ENCODE assay signal across 8 cellular contexts in genomic region chr5:38453506-38453905, GRCh38.
A peak's percentile ranks its signal among the peaks of the same experiment; 100 is the strongest.
DNase-seq lines count a peak whose midpoint lies in the region; ATAC-seq and TF ChIP-seq lines count a peak whose summit lies in the region.

No MANE protein-coding gene starts in this region.

- H3K36me3 Mint-ChIP-seq in effector memory CD8-positive, alpha-beta T cell (ENCODE audit: insufficient read depth): peaks cover 7% of the 10 kb centered on the region
- H3K36me3 Mint-ChIP-seq in Caco-2 (ENCODE audit: insufficient read depth, unreplicated experiment): no peaks in the 10 kb centered on the region

- H3K4me1 ChIP-seq in breast epithelium (no peaks in the 10 kb centered on the region), Caco-2 (no peaks in the 10 kb centered on the region)

- H3K4me3 ChIP-seq in breast epithelium (no peak overlapping the region), Caco-2 (ENCODE audit: low read depth, low read length) (no peak overlapping the region)

- POLR2A ChIA-PET in Caco-2 (lab: Charles Lee): no interaction called here

- no peaks in the 10 kb centered on the region for H3K36me3 ChIP-seq in breast epithelium
- no peaks in the 10 kb centered on the region for H3K36me3 ChIP-seq in Caco-2 (ENCODE audit: control insufficient read depth, insufficient read depth, low read length)

- peaks cover 61 to 77% of the 10 kb centered on the region in 2 donors for H3K27me3 Mint-ChIP-seq in effector memory CD8-positive, alpha-beta T cell
- H3K27me3 Mint-ChIP-seq in Caco-2 (ENCODE audit: insufficient read depth, unreplicated experiment): no peaks in the 10 kb centered on the region

- TF ChIP-seq POLR2A in breast epithelium (IDR thresholded peaks at IDR 0.05): no peak

- H3K27me3 ChIP-seq in breast epithelium: no peaks in the 10 kb centered on the region
- no peaks in the 10 kb centered on the region for H3K27me3 ChIP-seq in Caco-2 (replicated peaks; ENCODE audit: control insufficient read depth, insufficient read depth, low read length)

- H3K27ac ChIP-seq in breast epithelium: no peak overlapping the region

- CTCF ChIA-PET in Caco-2 (lab: Charles Lee): interaction anchor here (1.1 kb wide), 1 partner anchor 12 kb away, joined by 3 read pairs; no protein-coding TSS in a partner anchor

- H3K4me1 Mint-ChIP-seq in effector memory CD8-positive, alpha-beta T cell (ENCODE audit: low read depth in 2 of 2): peaks cover 30 to 47% of the 10 kb centered on the region in 2 donors
- no peaks in the 10 kb centered on the region for H3K4me1 Mint-ChIP-seq in Caco-2 (ENCODE audit: low read depth, unreplicated experiment)

- no peaks in the 10 kb centered on the region for H3K9me3 Mint-ChIP-seq in effector memory CD8-positive, alpha-beta T cell
- H3K9me3 Mint-ChIP-seq in Caco-2 (ENCODE audit: unreplicated experiment): no peaks in the 10 kb centered on the region

- no peak for TF ChIP-seq CTCF in breast epithelium (IDR thresholded peaks at IDR 0.05)
- no peak for TF ChIP-seq CTCF in Caco-2 (IDR thresholded peaks at IDR 0.05; ENCODE audit: insufficient read depth in 1 of 2, low read depth in 1 of 2, low read length in 1 of 2, severe bottlenecking in 1 of 2, unreplicated experiment in 1 of 2)

- intact Hi-C loops in breast epithelium (cut with DNase I; ENCODE audit: low total_unique reads) (no loop called here), Caco-2 (cut with micrococcal nuclease; ENCODE audit: unreplicated experiment) (no loop called here)

- peak overlapping the region; percentile 60 to 67 for H3K4me3 Mint-ChIP-seq in effector memory CD8-positive, alpha-beta T cell
- no peak overlapping the region for H3K4me3 Mint-ChIP-seq in Caco-2 (ENCODE audit: unreplicated experiment)

- H3K9me3 ChIP-seq in breast epithelium (no peaks in the 10 kb centered on the region), Caco-2 (no peaks in the 10 kb centered on the region)

- peak; percentile 84 for DNase-seq in SIG-M5 treated with dmso at 0.1 percent for 504 hours (lab: John Stamatoyannopoulos, UW; ENCODE audit: unreplicated experiment)
- DNase-seq in effector memory CD8-positive, alpha-beta T cell: peak; percentile 55 to 56 (median 56)
- DNase-seq in breast epithelium (ENCODE audit: low spot score in 2 of 2): no peak
- DNase-seq in NCI-H146 (lab: John Stamatoyannopoulos, UW): no peak
- DNase-seq in Caco-2: no peak
- no peak for DNase-seq in DMS53 (lab: John Stamatoyannopoulos, UW)

- no TSS peak for BruUV-seq in Caco-2 (replicated peaks; lab: Mats Ljungman, UMichigan)

- peak overlapping the region; percentile 74 to 85 for H3K27ac Mint-ChIP-seq in effector memory CD8-positive, alpha-beta T cell
- no peak overlapping the region for H3K27ac Mint-ChIP-seq in Caco-2 (ENCODE audit: unreplicated experiment)

- ATAC-seq in GM18907 (IDR thresholded peaks at IDR 0.05; ENCODE audit: unreplicated experiment) (peak; percentile 98), HG02885 (IDR thresholded peaks at IDR 0.05; ENCODE audit: poor library complexity, unreplicated experiment) (peak; percentile 99)
- ATAC-seq in effector memory CD8-positive, alpha-beta T cell (replicated peaks): peak; percentile 94

Comparison
In these comparisons a context has a peak if more than half of its experiments do, and no peak if none do; other contexts are left out.
1. DNase-seq: peak in SIG-M5 treated with dmso at 0.1 percent for 504 hours (single experiment) and effector memory CD8-positive, alpha-beta T cell (3 of 3); none in breast epithelium (0 of 2), NCI-H146 (single experiment), Caco-2 (0 of 2) and DMS53 (single experiment).
2. Peak in every context shown above with its lines, with median percentiles within 50 percentile points of each other: ATAC-seq.